25 cellular contexts compared by ENCODE assay signal in genomic region chr3:153146191-153147053, GRCh38. TPM values are rescaled to one million over a fixed set of nuclear protein-coding genes. Genes with fewer than 3 reads are reported as not detected.
DNase-seq lines count a peak whose midpoint lies in the region; ATAC-seq and TF ChIP-seq lines count a peak whose summit lies in the region.
"Had no signal": no experiment of that assay in that cellular context is flagged by ENCODE, and none has a peak within 500 bp of the region (broad histone marks: within the 10 kb centered on the region; RNA-seq: fewer than 3 reads in every experiment).

No MANE protein-coding gene starts in this region.

- CTCF ChIA-PET in MCF 10A (lab: Yijun Ruan, JAX) (interaction anchor here (0.5 to 0.7 kb wide), 2 partner anchors 15 to 17 kb away, joined by 3 to 4 read pairs; no protein-coding TSS in a partner anchor), mammary epithelial cell (lab: Charles Lee; ENCODE audit: low non-redundant PET) (no interaction called here)

- no peak overlapping the region for H3K4me2 ChIP-seq in mammary epithelial cell (ENCODE audit: insufficient read depth, low read depth, low read length)

- POLR2A ChIA-PET in MCF 10A (lab: Yijun Ruan, JAX), result interaction anchor here (0.6 to 11.3 kb wide), 2 partner anchors 13 to 476 kb away, joined by 3 to 456 read pairs; partner anchors contain the start of gene RAP2B

- H3K27ac Mint-ChIP-seq in MCF 10A (ENCODE audit: low read depth, unreplicated experiment), result peak overlapping the region; percentile 90
- H3K27ac Mint-ChIP-seq in stimulated activated effector memory CD8-positive, alpha-beta T cell treated with anti-CD3 and anti-CD28 coated beads, Interleukin-12 subunit alpha, Interleukin-12 subunit beta, amount 100 ng/mL, for 72 hours, result no peak overlapping the region
- H3K27ac Mint-ChIP-seq: activated CD8-positive, alpha-beta memory T cell treated with anti-CD3 and anti-CD28 coated beads, Interleukin-2, amount 10 ng/mL, durations not matched to agents 7 days and 5 days; activated naive CD8-positive, alpha-beta T cell treated with anti-CD3 and anti-CD28 coated beads, Interleukin-2, amount 10 ng/mL, durations not matched to agents 7 days and 5 days; activated T-helper 2 cell treated with anti-CD3 and anti-CD28 coated beads, Interferon-gamma antibody, Interleukin-2, Interleukin-4, amounts not matched to agents 10 μg/mL and 5 μg/mL and 100 μg/mL, durations not matched to agents 14 hours and 24 hours and 36 hours; natural killer cell had no signal

- BruUV-seq in MCF 10A (replicated peaks; lab: Mats Ljungman, UMichigan) (no TSS peak), mammary epithelial cell (replicated peaks; lab: Mats Ljungman, UMichigan) (no TSS peak)

- H3K9me3 ChIP-seq in mammary epithelial cell (replicated peaks; ENCODE audit: insufficient read depth, low read length) (no peaks in the 10 kb centered on the region), SK-N-MC (ENCODE audit: low read depth, low read length) (no peaks in the 10 kb centered on the region)
- H3K9me3 ChIP-seq: body of pancreas, esophagus squamous epithelium, pancreas, sigmoid colon, thyroid gland had no signal

- no peak for DNase-seq in MCF 10A (ENCODE audit: unreplicated experiment)
- no peak for DNase-seq in mammary epithelial cell
- no peak for DNase-seq in SK-N-MC (ENCODE audit: low read depth, low spot score)
- no peak for DNase-seq in stimulated activated effector memory CD8-positive, alpha-beta T cell treated with anti-CD3 and anti-CD28 coated beads, Interleukin-12 subunit alpha, Interleukin-12 subunit beta, amount 100 ng/mL, for 72 hours (ENCODE audit: low spot score in 2 of 2)
- DNase-seq in medulla oblongata (ENCODE audit: extremely low spot score), result no peak
- DNase-seq in effector CD4-positive, alpha-beta T cell, result no peak
- DNase-seq: ACHN; activated CD4-positive, alpha-beta T cell treated with anti-CD3 and anti-CD28 coated beads for 1 hour; activated CD8-positive, alpha-beta memory T cell treated with anti-CD3 and anti-CD28 coated beads, Interleukin-2, amount 10 ng/mL, durations not matched to agents 7 days and 5 days; activated naive CD8-positive, alpha-beta T cell treated with anti-CD3 and anti-CD28 coated beads, Interleukin-2, amount 10 ng/mL, durations not matched to agents 7 days and 5 days; body of pancreas; effector memory CD4-positive, alpha-beta T cell; esophagus squamous epithelium; left cardiac atrium; natural killer cell; NCI-H1105; NCI-H524 treated with DMSO at 0.1 percent for 48 hours; pancreas; sigmoid colon; stimulated activated naive CD4-positive, alpha-beta T cell; thyroid gland had no signal

- H3K9me3 Mint-ChIP-seq in MCF 10A (ENCODE audit: unreplicated experiment), result no peaks in the 10 kb centered on the region
- H3K9me3 Mint-ChIP-seq in stimulated activated effector memory CD8-positive, alpha-beta T cell treated with anti-CD3 and anti-CD28 coated beads, Interleukin-12 subunit alpha, Interleukin-12 subunit beta, amount 100 ng/mL, for 72 hours, result peaks cover 3% of the 10 kb centered on the region
- H3K9me3 Mint-ChIP-seq: activated T-helper 2 cell treated with anti-CD3 and anti-CD28 coated beads, Interferon-gamma antibody, Interleukin-2, Interleukin-4, amounts not matched to agents 10 μg/mL and 5 μg/mL and 100 μg/mL, durations not matched to agents 14 hours and 24 hours and 36 hours; natural killer cell had no signal

- H3K4me1 ChIP-seq in mammary epithelial cell (ENCODE audit: insufficient read depth, low read length), result peaks cover 31% of the 10 kb centered on the region
- H3K4me1 ChIP-seq: body of pancreas, pancreas, sigmoid colon, thyroid gland had no signal

- TF ChIP-seq CTCF in MCF 10A (IDR thresholded peaks at IDR 0.05; ENCODE audit: unreplicated experiment), result no peak
- no peak for TF ChIP-seq CTCF in mammary epithelial cell (conservative IDR thresholded peaks at IDR 0.05 in 1 of 2, IDR thresholded peaks at IDR 0.05 in 1 of 2; ENCODE audit: extremely low read depth in 1 of 2, insufficient read depth in 1 of 2, low read depth in 1 of 2, low read length in 2 of 2)

- in situ Hi-C loops in mammary epithelial cell (cut with MboI; ENCODE audit: low sequenced_read_pairs in 2 of 2), result no loop called here

- H3K4me3 ChIP-seq in mammary epithelial cell (replicated peaks in 1 of 3; ENCODE audit: insufficient read depth in 1 of 3, low read depth in 2 of 3, low read length in 3 of 3) (no peak overlapping the region), SK-N-MC (no peak overlapping the region)
- H3K4me3 ChIP-seq: BLaER1 treated with 17β-estradiol and CSF1 and Interleukin-3, amounts not matched to agents 10 nM and 100 nM; body of pancreas; esophagus squamous epithelium; pancreas; sigmoid colon; thyroid gland had no signal

- H3K79me2 ChIP-seq in mammary epithelial cell (ENCODE audit: insufficient read depth, low read length), result no peaks in the 10 kb centered on the region

- H3K36me3 ChIP-seq in mammary epithelial cell (ENCODE audit: insufficient read depth, low read length), result no peaks in the 10 kb centered on the region
- no peaks in the 10 kb centered on the region for H3K36me3 ChIP-seq in SK-N-MC (ENCODE audit: insufficient read depth, low read length)
- H3K36me3 ChIP-seq: BLaER1 treated with 17β-estradiol and CSF1 and Interleukin-3, amounts not matched to agents 10 nM and 100 nM; esophagus squamous epithelium; pancreas; sigmoid colon; thyroid gland had no signal

- no peak overlapping the region for H3K9ac ChIP-seq in mammary epithelial cell (ENCODE audit: insufficient read depth, low read length)
- no peak overlapping the region for H3K9ac ChIP-seq in SK-N-MC (ENCODE audit: insufficient read length)
- H3K9ac ChIP-seq: BLaER1 treated with 17β-estradiol and CSF1 and Interleukin-3, amounts not matched to agents 10 nM and 100 nM had no signal

- H3K36me3 Mint-ChIP-seq in MCF 10A (ENCODE audit: insufficient read depth, unreplicated experiment), result no peaks in the 10 kb centered on the region
- H3K36me3 Mint-ChIP-seq in stimulated activated effector memory CD8-positive, alpha-beta T cell treated with anti-CD3 and anti-CD28 coated beads, Interleukin-12 subunit alpha, Interleukin-12 subunit beta, amount 100 ng/mL, for 72 hours, result no peaks in the 10 kb centered on the region
- H3K36me3 Mint-ChIP-seq: activated CD8-positive, alpha-beta memory T cell treated with anti-CD3 and anti-CD28 coated beads, Interleukin-2, amount 10 ng/mL, durations not matched to agents 7 days and 5 days; activated naive CD8-positive, alpha-beta T cell treated with anti-CD3 and anti-CD28 coated beads, Interleukin-2, amount 10 ng/mL, durations not matched to agents 7 days and 5 days; natural killer cell had no signal

- ATAC-seq in HG02610 (IDR thresholded peaks at IDR 0.05; ENCODE audit: unreplicated experiment), result peak; percentile 71
- peak; percentile 77 for ATAC-seq in stimulated activated effector memory CD8-positive, alpha-beta T cell treated with anti-CD3 and anti-CD28 coated beads, Interleukin-12 subunit alpha, Interleukin-12 subunit beta, amount 100 ng/mL, for 72 hours
- ATAC-seq in HG03045 (IDR thresholded peaks at IDR 0.05; ENCODE audit: unreplicated experiment), result no peak
- ATAC-seq: activated CD8-positive, alpha-beta memory T cell treated with anti-CD3 and anti-CD28 coated beads, Interleukin-2, amount 10 ng/mL, durations not matched to agents 7 days and 5 days; body of pancreas; left cardiac atrium; natural killer cell; pancreas had no signal

- dilution Hi-C loops in mammary epithelial cell (cut with HindIII; ENCODE audit: low sequenced_read_pairs), result no loop called here

- H2AFZ ChIP-seq in mammary epithelial cell (ENCODE audit: low read depth, low read length), result no peak overlapping the region

- 97% methylated on average over 6 of the region's 6 CpGs for WGBS in mammary epithelial cell (ENCODE audit: low coverage, missing lambda C conversion rate)

- H3K4me1 Mint-ChIP-seq in MCF 10A (ENCODE audit: insufficient read depth, unreplicated experiment), result peaks cover 21% of the 10 kb centered on the region
- H3K4me1 Mint-ChIP-seq in stimulated activated effector memory CD8-positive, alpha-beta T cell treated with anti-CD3 and anti-CD28 coated beads, Interleukin-12 subunit alpha, Interleukin-12 subunit beta, amount 100 ng/mL, for 72 hours, result peaks cover 20% of the 10 kb centered on the region
- H3K4me1 Mint-ChIP-seq: activated naive CD8-positive, alpha-beta T cell treated with anti-CD3 and anti-CD28 coated beads, Interleukin-2, amount 10 ng/mL, durations not matched to agents 7 days and 5 days had no signal

- H3K27me3 ChIP-seq in mammary epithelial cell (ENCODE audit: insufficient read depth, low read length), result no peaks in the 10 kb centered on the region
- H3K27me3 ChIP-seq: BLaER1 treated with 17β-estradiol and CSF1 and Interleukin-3, amounts not matched to agents 10 nM and 100 nM; body of pancreas; esophagus squamous epithelium; pancreas; sigmoid colon; thyroid gland had no signal

- no peak overlapping the region for H3K27ac ChIP-seq in mammary epithelial cell (ENCODE audit: insufficient read depth, low read depth, low read length)
- H3K27ac ChIP-seq in SK-N-MC, result 0 out of 2 replicates have a peak overlapping the region, but pooled peaks have one; percentile 94
- H3K27ac ChIP-seq: body of pancreas, esophagus squamous epithelium, pancreas, sigmoid colon, thyroid gland had no signal

- H4K20me1 ChIP-seq in mammary epithelial cell (ENCODE audit: insufficient read depth, low read length), result no peaks in the 10 kb centered on the region
- H4K20me1 ChIP-seq: BLaER1 treated with 17β-estradiol and CSF1 and Interleukin-3, amounts not matched to agents 10 nM and 100 nM had no signal

- no peak overlapping the region for H3K4me3 Mint-ChIP-seq in MCF 10A (ENCODE audit: unreplicated experiment)
- H3K4me3 Mint-ChIP-seq in stimulated activated effector memory CD8-positive, alpha-beta T cell treated with anti-CD3 and anti-CD28 coated beads, Interleukin-12 subunit alpha, Interleukin-12 subunit beta, amount 100 ng/mL, for 72 hours, result no peak overlapping the region
- H3K4me3 Mint-ChIP-seq: activated CD8-positive, alpha-beta memory T cell treated with anti-CD3 and anti-CD28 coated beads, Interleukin-2, amount 10 ng/mL, durations not matched to agents 7 days and 5 days; activated naive CD8-positive, alpha-beta T cell treated with anti-CD3 and anti-CD28 coated beads, Interleukin-2, amount 10 ng/mL, durations not matched to agents 7 days and 5 days; natural killer cell had no signal

- intact Hi-C loops in MCF 10A (cut with micrococcal nuclease), result no loop called here
- intact Hi-C loops in mammary epithelial cell (cut with micrococcal nuclease), result no loop called here

- H3K27me3 Mint-ChIP-seq in MCF 10A (ENCODE audit: insufficient read depth, unreplicated experiment), result no peaks in the 10 kb centered on the region
- H3K27me3 Mint-ChIP-seq: activated CD8-positive, alpha-beta memory T cell treated with anti-CD3 and anti-CD28 coated beads, Interleukin-2, amount 10 ng/mL, durations not matched to agents 7 days and 5 days; activated naive CD8-positive, alpha-beta T cell treated with anti-CD3 and anti-CD28 coated beads, Interleukin-2, amount 10 ng/mL, durations not matched to agents 7 days and 5 days had no signal

RNA-seq across cellular contexts. Expression of gene RAP2B, which starts 15.6 kb away (rescaled TPM):
- 15.0 and 19.3 TPM in 2 replicates for total RNA-seq in MCF 10A (2022)
- 10 to 100 TPM; 19.3 to 39.7 TPM for total RNA-seq in mammary epithelial cell
- polyA plus RNA-seq in mammary epithelial cell, result 13.0 TPM
- polyA minus RNA-seq in mammary epithelial cell, result 25.1 TPM
